17 cellular contexts compared by ENCODE assay signal in genomic region chr2:95361216-95361980, GRCh38.
"Had no signal": no experiment of that assay in that cellular context is flagged by ENCODE, and none has a peak within 500 bp of the region (broad histone marks: within the 10 kb centered on the region; RNA-seq: fewer than 3 reads in every experiment).

No MANE protein-coding gene starts in this region.

- ATAC-seq: activated CD4-positive, CD25-positive, alpha-beta regulatory T cell treated with anti-CD3 and anti-CD28 coated beads, Interleukin-2, amount 50 U/mL, for 24 hours had no signal

- H3K36me3 Mint-ChIP-seq: activated naive CD8-positive, alpha-beta T cell treated with anti-CD3 and anti-CD28 coated beads for 36 hours; brain had no signal

- H3K4me3 ChIP-seq: skin epidermis had no signal

- H3K9me3 ChIP-seq: neutrophil had no signal

- DNase-seq: activated CD4-positive, alpha-beta T cell treated with anti-CD3 and anti-CD28 coated beads, Interleukin-2, amount 50 U/mL, for 4 hours; activated naive CD8-positive, alpha-beta T cell treated with anti-CD3 and anti-CD28 coated beads for 36 hours; activated T-cell treated with anti-CD3 and anti-CD28 coated beads, Interleukin-2, amount 50 U/mL, for 1 hour; cortex of kidney; effector CD8-positive, alpha-beta T cell; foreskin fibroblast; glutamatergic neuron; stimulated activated CD4-positive, alpha-beta T cell treated with anti-CD3 and anti-CD28 coated beads, Interleukin-4, amount 100 ng/mL, for 4 hours; stimulated activated CD8-positive, alpha-beta memory T cell treated with anti-CD3 and anti-CD28 coated beads, Interleukin-4, amount 100 ng/mL, for 48 hours; stimulated activated naive CD4-positive, alpha-beta T cell treated with Interleukin-2 at 50 U/mL for 16 hours had no signal

- H3K4me3 Mint-ChIP-seq: activated naive CD8-positive, alpha-beta T cell treated with anti-CD3 and anti-CD28 coated beads for 36 hours; brain; central memory CD8-positive, alpha-beta T cell had no signal

- H3K27ac ChIP-seq: neutrophil, parathyroid adenoma, skin epidermis had no signal

- H3K27ac Mint-ChIP-seq: activated naive CD8-positive, alpha-beta T cell treated with anti-CD3 and anti-CD28 coated beads for 36 hours; activated T-helper 2 cell treated with anti-CD3 and anti-CD28 coated beads, Interferon-gamma antibody, Interleukin-2, Interleukin-4, amounts not matched to agents 10 μg/mL and 5 μg/mL and 100 μg/mL, durations not matched to agents 14 hours and 24 hours and 36 hours; brain had no signal

- H3K36me3 ChIP-seq: neutrophil had no signal

- H3K9me3 Mint-ChIP-seq: activated naive CD8-positive, alpha-beta T cell treated with anti-CD3 and anti-CD28 coated beads for 36 hours; activated T-helper 2 cell treated with anti-CD3 and anti-CD28 coated beads, Interferon-gamma antibody, Interleukin-2, Interleukin-4, amounts not matched to agents 10 μg/mL and 5 μg/mL and 100 μg/mL, durations not matched to agents 14 hours and 24 hours and 36 hours; central memory CD8-positive, alpha-beta T cell had no signal

- H3K27me3 Mint-ChIP-seq: activated naive CD8-positive, alpha-beta T cell treated with anti-CD3 and anti-CD28 coated beads for 36 hours had no signal

- H3K4me1 Mint-ChIP-seq: activated naive CD8-positive, alpha-beta T cell treated with anti-CD3 and anti-CD28 coated beads for 36 hours; brain; central memory CD8-positive, alpha-beta T cell had no signal
